8 cellular contexts compared by ENCODE assay signal in the genomic region with DNA sequence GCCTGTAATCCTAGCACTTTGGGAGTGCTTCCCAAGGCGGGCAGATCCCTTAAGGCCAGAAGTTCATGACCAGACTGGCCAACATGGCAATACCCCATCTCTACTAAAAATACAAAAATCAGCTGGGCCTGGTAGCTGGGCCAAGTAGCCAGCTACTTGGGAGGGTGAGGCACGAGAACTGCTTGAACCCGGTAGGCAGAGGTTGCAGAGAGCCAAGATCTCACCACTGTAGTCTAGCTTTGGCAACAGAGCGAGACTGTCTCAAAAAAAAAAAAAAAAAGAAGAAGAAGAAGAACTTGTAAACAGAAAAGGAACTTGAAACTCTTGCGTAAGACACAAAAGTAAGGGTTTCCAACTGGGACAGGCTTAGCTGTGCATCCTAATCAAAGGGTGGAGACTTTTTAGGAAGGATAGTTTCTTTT. TPM values are rescaled to one million over a fixed set of nuclear protein-coding genes. Genes with fewer than 3 reads are reported as not detected.
DNase-seq lines count a peak whose midpoint lies in the region; ATAC-seq and TF ChIP-seq lines count a peak whose summit lies in the region.
"Had no signal": no experiment of that assay in that cellular context is flagged by ENCODE, and none has a peak within 500 bp of the region (broad histone marks: within the 10 kb centered on the region; RNA-seq: fewer than 3 reads in every experiment).

No MANE protein-coding gene starts in this region.

- no peaks in the 10 kb centered on the region for H3K9me3 ChIP-seq in adrenal gland (replicated peaks in 1 of 3)
- H3K9me3 ChIP-seq in left lung, result no peaks in the 10 kb centered on the region
- H3K9me3 ChIP-seq in tibial nerve, result no peaks in the 10 kb centered on the region

- H3K27me3 ChIP-seq in adrenal gland (no peaks in the 10 kb centered on the region), left lung (no peaks in the 10 kb centered on the region), tibial nerve (no peaks in the 10 kb centered on the region)

- WGBS in adrenal gland, 4 donors, result 65 to 87% (median 73%) methylated on average over 5 of the region's 5 CpGs
- 41 to 47% methylated on average over 5 of the region's 5 CpGs for WGBS in tibial nerve, 2 donors

- H3K4me3 ChIP-seq in adrenal gland, result no peak overlapping the region
- no peak overlapping the region for H3K4me3 ChIP-seq in left lung
- no peak overlapping the region for H3K4me3 ChIP-seq in tibial nerve

- DNase-seq in adrenal gland, result no peak
- DNase-seq in left lung, result peak in 1 of 2 donors; percentile 61
- no peak for DNase-seq in tibial nerve (ENCODE audit: low spot score in 2 of 2)
- no peak for DNase-seq in NCI-H2227 (lab: John Stamatoyannopoulos, UW; ENCODE audit: unreplicated experiment)
- no peak for DNase-seq in iPS-NIHi11 (ENCODE audit: low spot score)
- DNase-seq in T-helper 1 cell, result no peak
- DNase-seq: NCI-H187 had no signal

- H3K4me1 ChIP-seq in adrenal gland (replicated peaks in 1 of 2) (peaks cover 4 to 35% of the 10 kb centered on the region in 2 donors), left lung (peaks cover 0 to 44% of the 10 kb centered on the region in 2 donors), tibial nerve (peaks cover 0 to 34% (median 13%) of the 10 kb centered on the region in 4 donors)

- peak; percentile 43 to 79 for TF ChIP-seq EP300 in tibial nerve (IDR thresholded peaks at IDR 0.05)

- H3K27ac ChIP-seq in adrenal gland (peak overlapping the region in 3 of 5 donors; percentile 25 to 76 (median 39)), left lung (peak overlapping the region; percentile 82 to 90), tibial nerve (peak overlapping the region; percentile 41 to 74 (median 56))

- no peak for TF ChIP-seq CTCF in adrenal gland (IDR thresholded peaks at IDR 0.05)
- TF ChIP-seq CTCF in left lung (IDR thresholded peaks at IDR 0.05), result no peak
- no peak for TF ChIP-seq CTCF in tibial nerve (IDR thresholded peaks at IDR 0.05)

- intact Hi-C loops in adrenal gland (cut with DNase I) (no loop called here), left lung (cut with DNase I) (no loop called here)

- peak; percentile 68 for ATAC-seq in HG02885 (IDR thresholded peaks at IDR 0.05; ENCODE audit: poor library complexity, unreplicated experiment)
- ATAC-seq in left lung, result peak; percentile 72

- H3K36me3 ChIP-seq in adrenal gland (replicated peaks in 1 of 2) (no peaks in the 10 kb centered on the region), left lung (no peaks in the 10 kb centered on the region), tibial nerve (no peaks in the 10 kb centered on the region)

- TF ChIP-seq POLR2A in adrenal gland (IDR thresholded peaks at IDR 0.05), result no peak
- TF ChIP-seq POLR2A in tibial nerve (IDR thresholded peaks at IDR 0.05), result no peak

RNA-seq across cellular contexts. Expression of a gene that starts 5.6 kb away (rescaled TPM):
- total RNA-seq in adrenal gland (10 to 100 TPM in 6 of 8 donors, 1 to 10 TPM in 2; 5.5 to 18.6 (median 13.3) TPM), left lung (10 to 100 TPM; 18.7 to 26.1 TPM), tibial nerve (10 to 100 TPM in 1 of 4 donors, 1 to 10 TPM in 3; 3.3 to 11.4 (median 6.0) TPM)
- polyA plus RNA-seq in adrenal gland, result 10 to 100 TPM in 1 of 3 donors, 1 to 10 TPM in 2; 4.0 to 30.0 (median 6.0) TPM

RNA-seq across cellular contexts. Expression of a gene that starts 31.6 kb away (rescaled TPM):
- total RNA-seq in adrenal gland (10 to 100 TPM; 19.0 to 34.5 (median 27.5) TPM), left lung (10 to 100 TPM; 36.2 to 48.9 TPM), tibial nerve (10 to 100 TPM in 3 of 4 donors, 1 to 10 TPM in 1; 7.2 to 24.9 (median 17.6) TPM)
- polyA plus RNA-seq in adrenal gland, result 10 to 100 TPM in 2 of 3 donors, 1 to 10 TPM in 1; 8.1 to 88.6 (median 14.9) TPM

RNA-seq across cellular contexts. Expression of a gene that starts 44.7 kb away (rescaled TPM):
- 100 to 1,000 TPM in 5 of 8 donors, 10 to 100 TPM in 3; 76.6 to 202 (median 134) TPM for total RNA-seq in adrenal gland
- polyA plus RNA-seq in adrenal gland, result 100 to 1,000 TPM in 1 of 3 donors, 10 to 100 TPM in 2; 15.9 to 153 (median 29.8) TPM
- total RNA-seq in left lung, result 100 to 1,000 TPM; 117 to 137 TPM
- 10 to 100 TPM; 36.6 to 57.9 (median 39.5) TPM for total RNA-seq in tibial nerve
